In genomic region chr17:45902892-45903346, GRCh38 we compare ENCODE assay signal across 14 cellular contexts. TPM values are rescaled to one million over a fixed set of nuclear protein-coding genes. Genes with fewer than 3 reads are reported as not detected.
DNase-seq lines count a peak whose midpoint lies in the region; ATAC-seq and TF ChIP-seq lines count a peak whose summit lies in the region.
"Had no signal": no experiment of that assay in that cellular context is flagged by ENCODE, and none has a peak within 500 bp of the region (broad histone marks: within the 10 kb centered on the region; RNA-seq: fewer than 3 reads in every experiment).

No MANE protein-coding gene starts in this region.

- H3K4me1 Mint-ChIP-seq in activated CD4-positive, alpha-beta T cell treated with anti-CD3 and anti-CD28 coated beads for 36 hours = peaks cover 14% of the 10 kb centered on the region

- ATAC-seq in Right ventricle myocardium inferior = peak; percentile 53
- ATAC-seq in left ventricle myocardium superior = peak; percentile 67
- ATAC-seq in activated CD4-positive, alpha-beta T cell treated with anti-CD3 and anti-CD28 coated beads for 36 hours = no peak
- no peak for ATAC-seq in GM21723 (IDR thresholded peaks at IDR 0.05; ENCODE audit: unreplicated experiment)
- ATAC-seq in HG03439 (IDR thresholded peaks at IDR 0.05; ENCODE audit: unreplicated experiment) = no peak

- H3K9me3 Mint-ChIP-seq in activated CD4-positive, alpha-beta T cell treated with anti-CD3 and anti-CD28 coated beads for 36 hours (ENCODE audit: low read depth) = no peaks in the 10 kb centered on the region
- H3K9me3 Mint-ChIP-seq: HFFc6; T-helper 1 cell treated with Interleukin-12 subunit alpha and Interleukin-12 subunit beta and Interleukin-4 antibody, amounts not matched to agents 30 μg/mL and 1 μg/mL, for 36 hours had no signal

- intact Hi-C loops in Right ventricle myocardium inferior (cut with DNase I) (no loop called here), left ventricle myocardium superior (cut with micrococcal nuclease) (no loop called here), thyroid gland (cut with DNase I) (no loop called here)
- intact Hi-C loops in activated CD4-positive, alpha-beta T cell treated with anti-CD3 and anti-CD28 coated beads for 36 hours (cut with DNase I, micrococcal nuclease) = no loop called here

- H3K4me3 ChIP-seq in right atrium auricular region (no peak overlapping the region), thyroid gland (replicated peaks in 1 of 3) (no peak overlapping the region)

- 24 to 38% methylated on average over 7 of the region's 7 CpGs for WGBS in thyroid gland, 2 donors

- peaks cover 53% of the 10 kb centered on the region for H3K27me3 Mint-ChIP-seq in activated CD4-positive, alpha-beta T cell treated with anti-CD3 and anti-CD28 coated beads for 36 hours

- H3K9me3 ChIP-seq in right atrium auricular region (no peaks in the 10 kb centered on the region), thyroid gland (no peaks in the 10 kb centered on the region)

- CTCF ChIA-PET in activated CD4-positive, alpha-beta T cell treated with anti-CD3 and anti-CD28 coated beads for 36 hours (lab: Charles Lee) = no interaction called here

- POLR2A ChIA-PET in activated CD4-positive, alpha-beta T cell treated with anti-CD3 and anti-CD28 coated beads for 36 hours (lab: Charles Lee) = no interaction called here

- H3K36me3 Mint-ChIP-seq in activated CD4-positive, alpha-beta T cell treated with anti-CD3 and anti-CD28 coated beads for 36 hours (ENCODE audit: low read depth) = no peaks in the 10 kb centered on the region

- no peak for TF ChIP-seq POLR2A in thyroid gland (IDR thresholded peaks at IDR 0.05)

- no peak overlapping the region for H3K27ac Mint-ChIP-seq in activated CD4-positive, alpha-beta T cell treated with anti-CD3 and anti-CD28 coated beads for 36 hours
- H3K27ac Mint-ChIP-seq: HFFc6; T-helper 1 cell treated with Interleukin-12 subunit alpha and Interleukin-12 subunit beta and Interleukin-4 antibody, amounts not matched to agents 30 μg/mL and 1 μg/mL, for 36 hours had no signal

- H3K27me3 ChIP-seq in right atrium auricular region = no peaks in the 10 kb centered on the region
- H3K27me3 ChIP-seq in thyroid gland = no peaks in the 10 kb centered on the region

- no peak overlapping the region for H3K4me3 Mint-ChIP-seq in activated CD4-positive, alpha-beta T cell treated with anti-CD3 and anti-CD28 coated beads for 36 hours
- H3K4me3 Mint-ChIP-seq: HFFc6; T-helper 1 cell treated with Interleukin-12 subunit alpha and Interleukin-12 subunit beta and Interleukin-4 antibody, amounts not matched to agents 30 μg/mL and 1 μg/mL, for 36 hours had no signal

- H3K36me3 ChIP-seq in right atrium auricular region = no peaks in the 10 kb centered on the region
- H3K36me3 ChIP-seq in thyroid gland = no peaks in the 10 kb centered on the region

- H3K27ac ChIP-seq in right atrium auricular region (no peak overlapping the region), thyroid gland (no peak overlapping the region)
- H3K27ac ChIP-seq: KMS-11 had no signal

- no peak for TF ChIP-seq CTCF in right atrium auricular region (IDR thresholded peaks at IDR 0.05)
- no peak for TF ChIP-seq CTCF in thyroid gland (IDR thresholded peaks at IDR 0.05)

- peaks cover 0 to 30% of the 10 kb centered on the region in 2 donors for H3K4me1 ChIP-seq in right atrium auricular region
- H3K4me1 ChIP-seq in thyroid gland = no peaks in the 10 kb centered on the region

- DNase-seq in Right ventricle myocardium inferior (ENCODE audit: missing footprints) = no peak
- DNase-seq in right atrium auricular region (ENCODE audit: low spot score) = no peak
- DNase-seq in NCI-H774 (lab: John Stamatoyannopoulos, UW) = peak; percentile 82
- no peak for DNase-seq in left ventricle myocardium superior
- DNase-seq in thyroid gland = peak; percentile 29 to 49
- no peak for DNase-seq in activated CD4-positive, alpha-beta T cell treated with anti-CD3 and anti-CD28 coated beads for 36 hours
- DNase-seq: activated CD4-positive, alpha-beta T cell treated with anti-CD3 and anti-CD28 coated beads, Interleukin-2, amount 50 U/mL, for 4 hours; activated gamma-delta T cell; HFFc6; stimulated activated CD8-positive, alpha-beta memory T cell treated with anti-CD3 and anti-CD28 coated beads, Interleukin-4, amount 100 ng/mL, for 48 hours had no signal

RNA-seq across cellular contexts. Expression of gene MAPT, which starts 8.6 kb away (rescaled TPM):
- total RNA-seq in Right ventricle myocardium inferior = 39.3 TPM
- total RNA-seq in right atrium auricular region = 10 to 100 TPM in 1 of 2 donors, 1 to 10 TPM in 1; 7.8 to 23.0 TPM
- total RNA-seq in left ventricle myocardium superior = 42.2 TPM
- 1 to 10 TPM in 2 of 4 donors, under 1 TPM in 2; 0.54 to 1.8 (median 0.92) TPM for total RNA-seq in thyroid gland
- 1 to 10 TPM in 1 of 2 experiments, under 1 TPM in 1; 0.75 to 1.7 TPM for total RNA-seq in activated CD4-positive, alpha-beta T cell treated with anti-CD3 and anti-CD28 coated beads for 36 hours

RNA-seq across cellular contexts. Expression of gene SPPL2C, which starts 58.2 kb away (rescaled TPM):
- not detected for total RNA-seq in Right ventricle myocardium inferior
- not detected for total RNA-seq in right atrium auricular region
- total RNA-seq in left ventricle myocardium superior = not detected
- under 1 TPM in 1 of 4 donors, not detected in 3; 0.13 TPM for total RNA-seq in thyroid gland
- not detected for total RNA-seq in activated CD4-positive, alpha-beta T cell treated with anti-CD3 and anti-CD28 coated beads for 36 hours
- total RNA-seq: HFFc6 had no signal

Comparison
In these comparisons a context has a peak if more than half of its experiments do, and no peak if none do; other contexts are left out.
1. ATAC-seq: peak in Right ventricle myocardium inferior (single experiment) and left ventricle myocardium superior (single experiment); none in activated CD4-positive, alpha-beta T cell treated with anti-CD3 and anti-CD28 coated beads for 36 hours (single experiment), GM21723 (single experiment) and HG03439 (single experiment).
2. DNase-seq: peak in NCI-H774 (single experiment) and thyroid gland (2 of 2); none in Right ventricle myocardium inferior (single experiment), right atrium auricular region (single experiment), left ventricle myocardium superior (single experiment) and activated CD4-positive, alpha-beta T cell treated with anti-CD3 and anti-CD28 coated beads for 36 hours (single experiment).